1 cellular context compared by ENCODE assay signal in the genomic region with DNA sequence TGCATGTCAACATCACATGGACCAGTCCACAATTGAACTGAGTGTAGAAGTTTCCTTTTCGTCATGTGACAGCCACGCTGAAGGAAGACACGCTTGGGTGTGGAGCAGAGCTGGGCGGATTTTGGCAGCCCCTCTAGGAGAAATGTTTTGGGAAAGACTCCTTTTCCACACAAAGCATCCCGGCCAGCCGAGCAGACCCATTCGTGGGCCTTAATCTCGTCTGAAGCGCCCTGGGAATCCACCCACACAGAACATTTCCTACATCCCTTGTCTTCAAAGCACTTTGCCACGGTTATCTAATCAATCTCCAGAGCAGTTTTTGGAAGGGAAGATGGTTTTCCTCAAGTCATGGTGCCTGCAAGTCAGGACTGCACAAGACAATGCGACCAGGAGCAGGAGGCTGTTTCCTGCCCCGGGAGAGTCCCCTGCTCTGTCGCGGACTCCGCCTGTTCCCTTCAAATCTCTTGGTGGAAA.
A peak's percentile ranks its signal among the peaks of the same experiment; 100 is the strongest.
TF ChIP-seq lines count a peak whose summit lies in the region.

No MANE protein-coding gene starts in this region.

TF ChIP-seq in K562, 482 proteins besides CTCF, POLR2A, EP300 and RAD21:
- TF ChIP-seq, protein P1, sequence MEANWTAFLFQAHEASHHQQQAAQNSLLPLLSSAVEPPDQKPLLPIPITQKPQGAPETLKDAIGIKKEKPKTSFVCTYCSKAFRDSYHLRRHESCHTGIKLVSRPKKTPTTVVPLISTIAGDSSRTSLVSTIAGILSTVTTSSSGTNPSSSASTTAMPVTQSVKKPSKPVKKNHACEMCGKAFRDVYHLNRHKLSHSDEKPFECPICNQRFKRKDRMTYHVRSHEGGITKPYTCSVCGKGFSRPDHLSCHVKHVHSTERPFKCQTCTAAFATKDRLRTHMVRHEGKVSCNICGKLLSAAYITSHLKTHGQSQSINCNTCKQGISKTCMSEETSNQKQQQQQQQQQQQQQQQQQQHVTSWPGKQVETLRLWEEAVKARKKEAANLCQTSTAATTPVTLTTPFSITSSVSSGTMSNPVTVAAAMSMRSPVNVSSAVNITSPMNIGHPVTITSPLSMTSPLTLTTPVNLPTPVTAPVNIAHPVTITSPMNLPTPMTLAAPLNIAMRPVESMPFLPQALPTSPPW (CRISPR knock-in tag; IDR thresholded peaks at IDR 0.05) = no peak
- peak; percentile 28; the same call in 1 of the 2 replicates for TF ChIP-seq TFE3 (CRISPR knock-in tag; IDR thresholded peaks at IDR 0.05)
- TF ChIP-seq SP2 (IDR thresholded peaks at IDR 0.05; ENCODE audit: extremely low read depth, low read depth, low read length, poor library complexity, severe bottlenecking) = no peak
- peak; percentile 26; the same call in 1 of the 2 replicates for TF ChIP-seq EGR1 (conservative IDR thresholded peaks at IDR 0.05)
- TF ChIP-seq MLX (CRISPR knock-in tag; conservative IDR thresholded peaks at IDR 0.05) = no peak
